8 cellular contexts compared by ENCODE assay signal in the genomic region with DNA sequence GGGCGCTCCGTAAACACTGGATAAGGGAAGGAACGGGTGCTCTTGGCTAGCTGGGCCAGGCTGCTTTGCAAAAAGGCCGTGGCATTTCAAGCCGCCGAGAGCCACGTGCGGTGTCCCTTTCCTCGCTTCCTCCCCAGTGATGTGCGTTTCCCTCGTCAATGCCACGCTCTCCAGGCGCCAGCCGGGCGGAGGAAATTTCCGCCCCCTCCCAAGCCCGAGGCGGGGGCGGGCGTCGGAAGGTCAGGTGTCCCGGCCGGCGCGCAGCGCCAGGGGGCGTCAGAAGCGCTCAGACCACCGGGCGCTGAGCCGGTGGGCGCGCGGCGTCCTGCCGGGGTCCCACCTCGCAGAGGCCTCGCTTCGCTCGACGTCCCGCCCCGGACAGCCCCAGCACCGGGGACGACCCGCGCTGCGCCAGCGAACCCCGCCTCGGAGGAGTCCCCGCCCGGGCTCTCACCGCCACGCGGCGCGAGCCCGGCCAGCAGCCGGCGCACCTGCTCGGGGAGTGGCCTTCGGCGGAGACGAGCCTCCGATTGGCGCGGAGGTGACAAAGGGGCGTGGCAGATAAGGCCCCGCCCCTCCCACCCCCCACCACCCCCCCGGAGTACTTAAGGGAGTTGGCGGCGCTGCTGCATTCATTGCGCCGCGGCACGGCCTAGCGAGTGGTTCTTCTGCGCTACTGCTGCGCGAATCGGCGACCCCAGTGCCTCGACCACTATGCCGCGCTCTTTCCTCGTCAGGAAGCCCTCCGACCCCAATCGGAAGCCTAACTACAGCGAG. TPM values are rescaled to one million over a fixed set of nuclear protein-coding genes. Genes with fewer than 3 reads are reported as not detected.
DNase-seq lines count a peak whose midpoint lies in the region; ATAC-seq, FAIRE-seq and TF ChIP-seq lines count a peak whose summit lies in the region.

SNAI1 (plus strand) TSS at position 635 of the 777 bp plus-strand sequence; CDS start at position 715, 80 bp downstream.

- peak; percentile 42 for DNase-seq in GM12864 (ENCODE audit: low read depth)
- DNase-seq in NCI-H1436 (lab: John Stamatoyannopoulos, UW): peak; percentile 89
- peak; percentile 75 to 84 (median 79) for DNase-seq in T-helper 1 cell
- DNase-seq in amniotic epithelial cell (ENCODE audit: low read depth): peak; percentile 77
- DNase-seq in right atrium auricular region (ENCODE audit: low spot score): peak; percentile 82
- DNase-seq in putamen (ENCODE audit: low spot score): peak; percentile 75
- peak; percentile 100 for DNase-seq in urothelium cell line (ENCODE audit: low spot score)

- peak; percentile 85 for ATAC-seq in HG02678 (IDR thresholded peaks at IDR 0.05; ENCODE audit: unreplicated experiment)

- TF ChIP-seq CTCF in GM12864 (IDR thresholded peaks at IDR 0.05; ENCODE audit: low read depth, low read length, missing control alignments): peak; percentile 61
- peak; percentile 57 to 81 for TF ChIP-seq CTCF in right atrium auricular region (IDR thresholded peaks at IDR 0.05)

- FAIRE-seq in urothelium cell line (lab: Jason Lieb, UNC): no peak

- H3K36me3 ChIP-seq in right atrium auricular region: no peaks in the 10 kb centered on the region

- no peaks in the 10 kb centered on the region for H3K27me3 ChIP-seq in right atrium auricular region

- H3K4me3 ChIP-seq in GM12864 (ENCODE audit: low read depth, low read length) (peak within 1 kb of the TSS; percentile 44), right atrium auricular region (peak within 1 kb of the TSS; percentile 48 to 62)

- H3K4me1 ChIP-seq in right atrium auricular region: peaks cover 0 to 72% of the 10 kb centered on the region in 2 donors

- H3K27ac ChIP-seq in right atrium auricular region: peak within 1 kb of the TSS; percentile 82 to 83

- no peaks in the 10 kb centered on the region for H3K9me3 ChIP-seq in right atrium auricular region

RNA-seq across cellular contexts. Expression of gene SNAI1, which starts in this region (rescaled TPM):
- total RNA-seq in right atrium auricular region: 1 to 10 TPM; 4.3 to 4.4 TPM

Comparison
In these comparisons a context has a peak if more than half of its experiments do, and no peak if none do; other contexts are left out.
1. Peak in every context shown above with its lines: DNase-seq, ATAC-seq, H3K4me3 ChIP-seq and H3K27ac ChIP-seq.
2. DNase-seq: peak in every context shown above with its lines; median percentile 100 in urothelium cell line; 89 in NCI-H1436; 82 in right atrium auricular region; 79 in T-helper 1 cell; 77 in amniotic epithelial cell; 75 in putamen; 42 in GM12864.